ENCODE assay signal across 23 cellular contexts in genomic region chr13:22127277-22128143, GRCh38.
DNase-seq lines count a peak whose midpoint lies in the region; ATAC-seq, FAIRE-seq and TF ChIP-seq lines count a peak whose summit lies in the region.
"Had no signal": no experiment of that assay in that cellular context is flagged by ENCODE, and none has a peak within 500 bp of the region (broad histone marks: within the 10 kb centered on the region; RNA-seq: fewer than 3 reads in every experiment).

No MANE protein-coding gene starts in this region.

- peaks cover 21% of the 10 kb centered on the region for H3K4me1 ChIP-seq in body of pancreas
- H3K4me1 ChIP-seq: adrenal gland, testis had no signal

- peak; percentile 58 for FAIRE-seq in GM18507 (lab: Jason Lieb, UNC)

- intact Hi-C loops in body of pancreas (cut with DNase I), result no loop called here

- no peaks in the 10 kb centered on the region for H3K27me3 ChIP-seq in body of pancreas
- H3K27me3 ChIP-seq: adrenal gland, heart left ventricle, testis had no signal

- H3K4me3 Mint-ChIP-seq in activated T-cell treated with anti-CD3 and anti-CD28 coated beads, Interleukin-2, amount 50 U/mL, for 72 hours, result peak overlapping the region; percentile 11 to 28

- H3K4me3 ChIP-seq in body of pancreas, result no peak overlapping the region
- H3K4me3 ChIP-seq: adrenal gland, heart left ventricle, testis had no signal

- no peaks in the 10 kb centered on the region for H3K36me3 ChIP-seq in body of pancreas (replicated peaks in 1 of 2; ENCODE audit: insufficient read depth in 1 of 2, low read depth in 2 of 2)
- H3K36me3 ChIP-seq: adrenal gland, heart left ventricle had no signal

- peaks cover 2 to 10% of the 10 kb centered on the region in 2 donors for H3K36me3 Mint-ChIP-seq in activated T-cell treated with anti-CD3 and anti-CD28 coated beads, Interleukin-2, amount 50 U/mL, for 72 hours (ENCODE audit: insufficient read depth in 2 of 2)

- H3K27ac ChIP-seq in body of pancreas, result no peak overlapping the region
- H3K27ac ChIP-seq: adrenal gland, epithelial cell of prostate, heart left ventricle, HL-60, testis had no signal

- no peaks in the 10 kb centered on the region for H3K27me3 Mint-ChIP-seq in activated T-cell treated with anti-CD3 and anti-CD28 coated beads, Interleukin-2, amount 50 U/mL, for 72 hours (ENCODE audit: low read depth)

- ATAC-seq in activated T-cell treated with anti-CD3 and anti-CD28 coated beads, Interleukin-2, amount 50 U/mL, for 72 hours (replicated peaks in 1 of 2), result peak; percentile 46 to 59
- peak; percentile 56 for ATAC-seq in body of pancreas
- ATAC-seq in stimulated activated naive CD8-positive, alpha-beta T cell treated with anti-CD3 and anti-CD28 coated beads, Interleukin-15, Interleukin-2, amounts not matched to agents 100 U/mL and 50 U/mL, for 24 hours, result peak; percentile 9
- ATAC-seq: HCT116 had no signal

- H3K4me1 Mint-ChIP-seq in activated T-cell treated with anti-CD3 and anti-CD28 coated beads, Interleukin-2, amount 50 U/mL, for 72 hours (ENCODE audit: low read depth), result peaks cover 60% of the 10 kb centered on the region

- TF ChIP-seq POLR2A in body of pancreas (IDR thresholded peaks at IDR 0.05), result no peak

- H3K9me3 ChIP-seq in body of pancreas, result no peaks in the 10 kb centered on the region
- H3K9me3 ChIP-seq: adrenal gland, testis had no signal

- H3K27ac Mint-ChIP-seq in activated T-cell treated with anti-CD3 and anti-CD28 coated beads, Interleukin-2, amount 50 U/mL, for 72 hours, result no peak overlapping the region

- TF ChIP-seq CTCF in body of pancreas (IDR thresholded peaks at IDR 0.05), result no peak

- DNase-seq in activated T-cell treated with anti-CD3 and anti-CD28 coated beads, Interleukin-2, amount 50 U/mL, for 72 hours, result no peak
- DNase-seq in activated T-cell treated with anti-CD3 and anti-CD28 coated beads for 4 hours (no peak), GM18507 (ENCODE audit: extremely low spot score, insufficient read length, low read depth) (no peak), body of pancreas (no peak), KG1 (lab: John Stamatoyannopoulos, UW) (no peak), iPS-NIHi7 (ENCODE audit: extremely low spot score) (no peak), NCI-H2196 treated with DMSO at 0.1 percent for 48 hours (lab: John Stamatoyannopoulos, UW; ENCODE audit: unreplicated experiment) (no peak)
- DNase-seq in stimulated activated naive CD8-positive, alpha-beta T cell treated with anti-CD3 and anti-CD28 coated beads, Interleukin-15, Interleukin-2, amounts not matched to agents 100 U/mL and 50 U/mL, for 24 hours, result no peak
- DNase-seq: ACHN; activated CD4-positive, alpha-beta T cell treated with anti-CD3 and anti-CD28 coated beads, Interleukin-2, amount 50 U/mL, for 1 hour; effector CD4-positive, alpha-beta T cell; heart left ventricle; left cardiac atrium; NCI-H1048; NCI-H1694 treated with DMSO at 0.1 percent for 48 hours; NCI-H2227 treated with DMSO at 0.1 percent for 48 hours; NCI-H69; nucleus accumbens; testis had no signal

- H3K9me3 Mint-ChIP-seq in activated T-cell treated with anti-CD3 and anti-CD28 coated beads, Interleukin-2, amount 50 U/mL, for 72 hours, result peaks cover 4 to 6% of the 10 kb centered on the region in 2 donors

- 33 to 47% methylated on average over 5 of the region's 5 CpGs for WGBS in body of pancreas, 2 donors
